In genomic region chr3:72961766-72962165, GRCh38 we compare ENCODE assay signal across 21 cellular contexts. TPM values are rescaled to one million over a fixed set of nuclear protein-coding genes. Genes with fewer than 3 reads are reported as not detected.
DNase-seq lines count a peak whose midpoint lies in the region; ATAC-seq and TF ChIP-seq lines count a peak whose summit lies in the region.
"Had no signal": no experiment of that assay in that cellular context is flagged by ENCODE, and none has a peak within 500 bp of the region (broad histone marks: within the 10 kb centered on the region; RNA-seq: fewer than 3 reads in every experiment).

No MANE protein-coding gene starts in this region.

- H3K36me3 ChIP-seq in hepatocyte (replicated peaks; ENCODE audit: insufficient read depth, low read depth) (no peaks in the 10 kb centered on the region), tibial nerve (no peaks in the 10 kb centered on the region)
- H3K36me3 ChIP-seq: left lung, prostate gland had no signal

- H3K4me2 ChIP-seq in hepatocyte, result peak overlapping the region; percentile 58
- H3K4me2 ChIP-seq: A549 had no signal

- no peak for ATAC-seq in HG02763 (IDR thresholded peaks at IDR 0.05; ENCODE audit: unreplicated experiment)
- ATAC-seq: A549, PC-3 had no signal

- no peaks in the 10 kb centered on the region for H3K36me3 Mint-ChIP-seq in activated T-cell treated with anti-CD3 and anti-CD28 coated beads, Interleukin-2, amount 50 U/mL, for 24 hours (ENCODE audit: low read depth)
- H3K36me3 Mint-ChIP-seq in chondrocyte (ENCODE audit: low read depth) (peaks cover 19% of the 10 kb centered on the region), progenitor cell of endocrine pancreas (ENCODE audit: insufficient read depth) (peaks cover 1% of the 10 kb centered on the region)

- 68% methylated on average over 4 of the region's 4 CpGs for WGBS in hepatocyte (ENCODE audit: low lambda C conversion rate, missing lambda C conversion rate)
- 58 to 68% methylated on average over 4 of the region's 4 CpGs for WGBS in tibial nerve, 2 donors

- H3K27ac ChIP-seq in hepatocyte (peak overlapping the region; percentile 81), tibial nerve (peak overlapping the region; percentile 31 to 97 (median 70))
- H3K27ac ChIP-seq: A549, left lung, prostate gland had no signal

- H3K9me3 Mint-ChIP-seq in activated T-cell treated with anti-CD3 and anti-CD28 coated beads, Interleukin-2, amount 50 U/mL, for 24 hours, result no peaks in the 10 kb centered on the region
- H3K9me3 Mint-ChIP-seq in chondrocyte (ENCODE audit: low read depth) (no peaks in the 10 kb centered on the region), progenitor cell of endocrine pancreas (ENCODE audit: low read depth) (no peaks in the 10 kb centered on the region)
- H3K9me3 Mint-ChIP-seq: endodermal cell; neural crest cell; stimulated activated naive CD8-positive, alpha-beta T cell treated with anti-CD3 and anti-CD28 coated beads, Interleukin-15, amount 100 ng/mL, for 72 hours had no signal

- DNase-seq in activated T-cell treated with anti-CD3 and anti-CD28 coated beads, Interleukin-2, amount 50 U/mL, for 24 hours, result no peak
- DNase-seq in activated T-cell treated with anti-CD3 and anti-CD28 coated beads, Interleukin-2, amount 50 U/mL, for 1 hour, result no peak
- DNase-seq in chondrocyte (ENCODE audit: low spot score) (no peak), hepatocyte (ENCODE audit: low spot score) (no peak), tibial nerve (ENCODE audit: low spot score in 2 of 2) (no peak), progenitor cell of endocrine pancreas (ENCODE audit: low spot score, unreplicated experiment) (no peak), dedifferentiated amniotic fluid mesenchymal stem cell (ENCODE audit: extremely low spot score) (no peak)
- DNase-seq: activated CD4-positive, alpha-beta T cell treated with anti-CD3 and anti-CD28 coated beads, Interleukin-2, amount 50 U/mL, for 4 hours; activated naive CD4-positive, alpha-beta T cell treated with anti-CD3 and anti-CD28 coated beads, Interleukin-2, amount 50 U/mL, for 16 hours; endodermal cell; glutamatergic neuron; KBM-7; NCI-H1694 treated with DMSO at 0.1 percent for 48 hours; PC-3; stimulated activated CD4-positive, alpha-beta T cell treated with anti-CD3 and anti-CD28 coated beads, Interleukin-4, amount 100 ng/mL, for 4 hours; stimulated activated naive CD8-positive, alpha-beta T cell treated with anti-CD3 and anti-CD28 coated beads, Interleukin-15, amount 100 ng/mL, for 72 hours had no signal

- no peaks in the 10 kb centered on the region for H4K20me1 ChIP-seq in hepatocyte (ENCODE audit: insufficient read depth, poor library complexity, severe bottlenecking)

- peak overlapping the region; percentile 63 for H3K27ac Mint-ChIP-seq in activated T-cell treated with anti-CD3 and anti-CD28 coated beads, Interleukin-2, amount 50 U/mL, for 24 hours
- H3K27ac Mint-ChIP-seq in chondrocyte (ENCODE audit: unreplicated experiment) (peak overlapping the region; percentile 13), progenitor cell of endocrine pancreas (no peak overlapping the region)

- H2AFZ ChIP-seq in hepatocyte, result no peak overlapping the region

- H3K4me3 ChIP-seq in hepatocyte (no peak overlapping the region), tibial nerve (no peak overlapping the region)
- H3K4me3 ChIP-seq: A549, left lung, prostate gland had no signal

- no peak for TF ChIP-seq EP300 in tibial nerve (IDR thresholded peaks at IDR 0.05)

- no peaks in the 10 kb centered on the region for H3K9me2 ChIP-seq in hepatocyte (replicated peaks; ENCODE audit: insufficient read depth)

- TF ChIP-seq CTCF in chondrocyte (IDR thresholded peaks at IDR 0.05) (no peak), hepatocyte (IDR thresholded peaks at IDR 0.05; ENCODE audit: poor library complexity) (no peak), tibial nerve (IDR thresholded peaks at IDR 0.05) (no peak), progenitor cell of endocrine pancreas (IDR thresholded peaks at IDR 0.05; ENCODE audit: unreplicated experiment) (no peak)

- H3K9me3 ChIP-seq in hepatocyte (ENCODE audit: low read depth) (no peaks in the 10 kb centered on the region), tibial nerve (no peaks in the 10 kb centered on the region)
- H3K9me3 ChIP-seq: A549, left lung, prostate gland had no signal

- H3K27me3 ChIP-seq in hepatocyte, result no peaks in the 10 kb centered on the region
- H3K27me3 ChIP-seq in tibial nerve, result no peaks in the 10 kb centered on the region
- H3K27me3 ChIP-seq: left lung had no signal

- H3K4me1 ChIP-seq in hepatocyte (ENCODE audit: insufficient read depth) (peaks cover 21% of the 10 kb centered on the region), tibial nerve (peaks cover 0 to 23% (median 11%) of the 10 kb centered on the region in 4 donors)
- H3K4me1 ChIP-seq: A549, prostate gland had no signal

- no peaks in the 10 kb centered on the region for H3K79me2 ChIP-seq in hepatocyte

- peaks cover 40% of the 10 kb centered on the region for H3K4me1 Mint-ChIP-seq in activated T-cell treated with anti-CD3 and anti-CD28 coated beads, Interleukin-2, amount 50 U/mL, for 24 hours (ENCODE audit: low read depth)
- peaks cover 9% of the 10 kb centered on the region for H3K4me1 Mint-ChIP-seq in chondrocyte (ENCODE audit: low read depth)
- H3K4me1 Mint-ChIP-seq in progenitor cell of endocrine pancreas (ENCODE audit: low read depth), result peaks cover 38% of the 10 kb centered on the region

- no peak for TF ChIP-seq POLR2A in tibial nerve (IDR thresholded peaks at IDR 0.05)

- no peaks in the 10 kb centered on the region for H3K27me3 Mint-ChIP-seq in activated T-cell treated with anti-CD3 and anti-CD28 coated beads, Interleukin-2, amount 50 U/mL, for 24 hours
- H3K27me3 Mint-ChIP-seq in chondrocyte (ENCODE audit: low read depth) (no peaks in the 10 kb centered on the region), progenitor cell of endocrine pancreas (no peaks in the 10 kb centered on the region)
- H3K27me3 Mint-ChIP-seq: stimulated activated naive CD8-positive, alpha-beta T cell treated with anti-CD3 and anti-CD28 coated beads, Interleukin-15, amount 100 ng/mL, for 72 hours had no signal

- H3K4me3 Mint-ChIP-seq in activated T-cell treated with anti-CD3 and anti-CD28 coated beads, Interleukin-2, amount 50 U/mL, for 24 hours, result no peak overlapping the region
- H3K4me3 Mint-ChIP-seq in chondrocyte (ENCODE audit: unreplicated experiment), result no peak overlapping the region
- H3K4me3 Mint-ChIP-seq in progenitor cell of endocrine pancreas (ENCODE audit: low read depth), result no peak overlapping the region
- H3K4me3 Mint-ChIP-seq: endodermal cell; neural crest cell; stimulated activated naive CD8-positive, alpha-beta T cell treated with anti-CD3 and anti-CD28 coated beads, Interleukin-15, amount 100 ng/mL, for 72 hours had no signal

RNA-seq across cellular contexts. Expression of gene PPP4R2, which starts 34.8 kb away (rescaled TPM):
- 63.5 to 78.4 TPM (median 70.0 TPM) in 3 replicates for total RNA-seq in chondrocyte
- total RNA-seq in hepatocyte, result 81.8 and 91.4 TPM in 2 replicates
- 51.0 and 58.8 TPM in 2 replicates for polyA plus RNA-seq in hepatocyte
- 100 to 1,000 TPM in 1 of 4 donors, 10 to 100 TPM in 3; 72.9 to 134 (median 80.6) TPM for total RNA-seq in tibial nerve
- 117 and 130 TPM in 2 replicates for total RNA-seq in progenitor cell of endocrine pancreas
